ENCODE assay signal across 10 cellular contexts in genomic region chr2:111624401-111625156, GRCh38.
DNase-seq lines count a peak whose midpoint lies in the region; ATAC-seq and TF ChIP-seq lines count a peak whose summit lies in the region.
"Had no signal": no experiment of that assay in that cellular context is flagged by ENCODE, and none has a peak within 500 bp of the region (broad histone marks: within the 10 kb centered on the region; RNA-seq: fewer than 3 reads in every experiment).

No MANE protein-coding gene starts in this region.

- peaks cover 7% of the 10 kb centered on the region for H3K27me3 Mint-ChIP-seq in HFFc6 (ENCODE audit: insufficient read depth)
- peaks cover 3% of the 10 kb centered on the region for H3K27me3 Mint-ChIP-seq in T-helper 1 cell treated with Interleukin-12 subunit alpha and Interleukin-12 subunit beta and Interleukin-4 antibody, amounts not matched to agents 30 μg/mL and 1 μg/mL, for 36 hours (ENCODE audit: low read depth)
- peaks cover 2% of the 10 kb centered on the region for H3K27me3 Mint-ChIP-seq in nephron progenitor cell (ENCODE audit: low read depth, poor library complexity)
- no peaks in the 10 kb centered on the region for H3K27me3 Mint-ChIP-seq in CD4-positive, alpha-beta T cell

- no peak for TF ChIP-seq CTCF in HFFc6 (IDR thresholded peaks at IDR 0.05)
- no peak for TF ChIP-seq CTCF in hepatocyte (IDR thresholded peaks at IDR 0.05; ENCODE audit: poor library complexity)
- TF ChIP-seq CTCF in nephron progenitor cell (IDR thresholded peaks at IDR 0.05): no peak
- TF ChIP-seq CTCF in CD4-positive, alpha-beta T cell (IDR thresholded peaks at IDR 0.05): no peak

- CTCF ChIA-PET in CD4-positive, alpha-beta T cell (lab: Charles Lee): interaction anchor here (0.6 kb wide), 1 partner anchor 473 kb away, joined by 3 read pairs; no protein-coding TSS in a partner anchor

- H3K4me1 ChIP-seq in ACC112 (ENCODE audit: control insufficient read depth, insufficient read depth, low read length, unreplicated experiment): peaks cover 29% of the 10 kb centered on the region
- H3K4me1 ChIP-seq in hepatocyte (ENCODE audit: insufficient read depth): no peaks in the 10 kb centered on the region

- intact Hi-C loops in CD4-positive, alpha-beta T cell (cut with DNase I, micrococcal nuclease): no loop called here
- intact Hi-C loops in head of caudate nucleus (cut with DNase I): no loop called here

- H3K4me2 ChIP-seq in hepatocyte: no peak overlapping the region

- H3K4me3 Mint-ChIP-seq in HFFc6 (no peak overlapping the region), nephron progenitor cell (no peak overlapping the region)
- peak overlapping the region; percentile 20 for H3K4me3 Mint-ChIP-seq in T-helper 1 cell treated with Interleukin-12 subunit alpha and Interleukin-12 subunit beta and Interleukin-4 antibody, amounts not matched to agents 30 μg/mL and 1 μg/mL, for 36 hours
- no peak overlapping the region for H3K4me3 Mint-ChIP-seq in CD4-positive, alpha-beta T cell

- H3K27ac ChIP-seq in ACC112 (ENCODE audit: low read depth, low read length) (peak overlapping the region; percentile 36; the same call in 1 of the 2 replicates), hepatocyte (peak overlapping the region; percentile 68)
- no peak overlapping the region for H3K27ac ChIP-seq in CD4-positive, alpha-beta T cell (ENCODE audit: low read depth, low read length)
- H3K27ac ChIP-seq: tibial artery had no signal

- H3K36me3 ChIP-seq in ACC112 (ENCODE audit: insufficient read depth, low read length) (no peaks in the 10 kb centered on the region), hepatocyte (replicated peaks; ENCODE audit: insufficient read depth, low read depth) (no peaks in the 10 kb centered on the region)
- H3K36me3 ChIP-seq: tibial artery had no signal

- peaks cover 15% of the 10 kb centered on the region for H3K9me3 Mint-ChIP-seq in HFFc6
- peaks cover 26% of the 10 kb centered on the region for H3K9me3 Mint-ChIP-seq in T-helper 1 cell treated with Interleukin-12 subunit alpha and Interleukin-12 subunit beta and Interleukin-4 antibody, amounts not matched to agents 30 μg/mL and 1 μg/mL, for 36 hours
- H3K9me3 Mint-ChIP-seq in nephron progenitor cell: peaks cover 33% of the 10 kb centered on the region
- H3K9me3 Mint-ChIP-seq in CD4-positive, alpha-beta T cell: peaks cover 3% of the 10 kb centered on the region

- 74% methylated on average over 3 of the region's 3 CpGs for WGBS in hepatocyte (ENCODE audit: low lambda C conversion rate, missing lambda C conversion rate)

- H3K4me3 ChIP-seq in ACC112 (ENCODE audit: low read depth, low read length) (no peak overlapping the region), hepatocyte (no peak overlapping the region)
- H3K4me3 ChIP-seq: tibial artery had no signal

- peaks cover 5% of the 10 kb centered on the region for H3K36me3 Mint-ChIP-seq in HFFc6 (ENCODE audit: low read depth)
- H3K36me3 Mint-ChIP-seq in T-helper 1 cell treated with Interleukin-12 subunit alpha and Interleukin-12 subunit beta and Interleukin-4 antibody, amounts not matched to agents 30 μg/mL and 1 μg/mL, for 36 hours (ENCODE audit: low read depth): peaks cover 22% of the 10 kb centered on the region
- peaks cover 15% of the 10 kb centered on the region for H3K36me3 Mint-ChIP-seq in nephron progenitor cell (ENCODE audit: low read depth)
- H3K36me3 Mint-ChIP-seq in CD4-positive, alpha-beta T cell (ENCODE audit: low read depth): no peaks in the 10 kb centered on the region

- POLR2A ChIA-PET in CD4-positive, alpha-beta T cell (lab: Charles Lee): no interaction called here

- H3K27ac Mint-ChIP-seq in HFFc6 (no peak overlapping the region), nephron progenitor cell (no peak overlapping the region)
- peak overlapping the region; percentile 56 for H3K27ac Mint-ChIP-seq in T-helper 1 cell treated with Interleukin-12 subunit alpha and Interleukin-12 subunit beta and Interleukin-4 antibody, amounts not matched to agents 30 μg/mL and 1 μg/mL, for 36 hours
- H3K27ac Mint-ChIP-seq in CD4-positive, alpha-beta T cell: no peak overlapping the region

- H2AFZ ChIP-seq in ACC112 (ENCODE audit: low read length, unreplicated experiment): no peak overlapping the region
- no peak overlapping the region for H2AFZ ChIP-seq in hepatocyte

- ATAC-seq in CD4-positive, alpha-beta T cell (ENCODE audit: poor library complexity): no peak

- DNase-seq in HFFc6: peak; percentile 79
- DNase-seq in hepatocyte (ENCODE audit: low spot score): peak; percentile 53
- DNase-seq in nephron progenitor cell: no peak
- no peak for DNase-seq in CD4-positive, alpha-beta T cell
- DNase-seq in COR-L47 (lab: John Stamatoyannopoulos, UW): no peak
- no peak for DNase-seq in head of caudate nucleus
- DNase-seq: NCI-H2171, tibial artery had no signal

- no peaks in the 10 kb centered on the region for H3K9me3 ChIP-seq in hepatocyte (ENCODE audit: low read depth)
- H3K9me3 ChIP-seq in CD4-positive, alpha-beta T cell (ENCODE audit: control insufficient read depth, low read length): peaks cover 6% of the 10 kb centered on the region

- H4K20me1 ChIP-seq in hepatocyte (ENCODE audit: insufficient read depth, poor library complexity, severe bottlenecking): no peaks in the 10 kb centered on the region

- H3K4me1 Mint-ChIP-seq in HFFc6 (ENCODE audit: low read depth): peaks cover 43% of the 10 kb centered on the region
- peaks cover 36% of the 10 kb centered on the region for H3K4me1 Mint-ChIP-seq in T-helper 1 cell treated with Interleukin-12 subunit alpha and Interleukin-12 subunit beta and Interleukin-4 antibody, amounts not matched to agents 30 μg/mL and 1 μg/mL, for 36 hours (ENCODE audit: low read depth)
- no peaks in the 10 kb centered on the region for H3K4me1 Mint-ChIP-seq in nephron progenitor cell
- no peaks in the 10 kb centered on the region for H3K4me1 Mint-ChIP-seq in CD4-positive, alpha-beta T cell (ENCODE audit: low read depth)

- H3K27me3 ChIP-seq in ACC112 (ENCODE audit: insufficient read depth, low read length) (no peaks in the 10 kb centered on the region), hepatocyte (no peaks in the 10 kb centered on the region)
- H3K27me3 ChIP-seq in CD4-positive, alpha-beta T cell (ENCODE audit: control insufficient read depth, insufficient read depth, low read length): no peaks in the 10 kb centered on the region
- H3K27me3 ChIP-seq: tibial artery had no signal

- no peaks in the 10 kb centered on the region for H3K9me2 ChIP-seq in hepatocyte (replicated peaks; ENCODE audit: insufficient read depth)

- H3K79me2 ChIP-seq in ACC112 (ENCODE audit: control insufficient read depth, insufficient read depth, low read length, unreplicated experiment) (no peaks in the 10 kb centered on the region), hepatocyte (no peaks in the 10 kb centered on the region)

Comparison
In these comparisons a context has a peak if more than half of its experiments do, and no peak if none do; other contexts are left out.
1. DNase-seq: peak in HFFc6 (single experiment) and hepatocyte (single experiment); none in nephron progenitor cell (single experiment), CD4-positive, alpha-beta T cell (0 of 10), COR-L47 (single experiment) and head of caudate nucleus (0 of 42).